34 cellular contexts compared by ENCODE assay signal in genomic region chr19:5425260-5425659, GRCh38. TPM values are rescaled to one million over a fixed set of nuclear protein-coding genes. Genes with fewer than 3 reads are reported as not detected.
"Had no signal": no experiment of that assay in that cellular context is flagged by ENCODE, and none has a peak within 500 bp of the region (broad histone marks: within the 10 kb centered on the region; RNA-seq: fewer than 3 reads in every experiment).

No MANE protein-coding gene starts in this region.

- H3K27me3 ChIP-seq: body of pancreas had no signal

- FAIRE-seq: colon had no signal

- H3K27ac Mint-ChIP-seq: activated CD4-positive, alpha-beta memory T cell treated with anti-CD3 and anti-CD28 coated beads, Interleukin-2, amount 10 ng/mL, durations not matched to agents 7 days and 5 days; activated CD4-positive, alpha-beta T cell treated with anti-CD3 and anti-CD28 coated beads for 36 hours; activated CD4-positive, alpha-beta T cell treated with anti-CD3 and anti-CD28 coated beads, Interleukin-2, amount 10 ng/mL, durations not matched to agents 24 days and 14 days; activated naive CD4-positive, alpha-beta T cell treated with anti-CD3 and anti-CD28 coated beads, Interleukin-2, amount 50 U/mL, for 24 hours; activated naive CD8-positive, alpha-beta T cell treated with anti-CD3 and anti-CD28 coated beads for 36 hours; activated naive CD8-positive, alpha-beta T cell treated with anti-CD3 and anti-CD28 coated beads, Interleukin-2, amount 50 U/mL, for 24 hours; activated T-cell treated with anti-CD3 and anti-CD28 coated beads, Interleukin-2, amount 50 U/mL, for 24 hours; activated T-cell treated with anti-CD3 and anti-CD28 coated beads, Interleukin-2, amount 50 U/mL, for 72 hours; effector memory CD8-positive, alpha-beta T cell had no signal

- H3K4me3 ChIP-seq: adrenal gland, body of pancreas, esophagus muscularis mucosa, gastrocnemius medialis, heart right ventricle had no signal

- H3K27me3 Mint-ChIP-seq: activated CD4-positive, alpha-beta memory T cell treated with anti-CD3 and anti-CD28 coated beads, Interleukin-2, amount 10 ng/mL, durations not matched to agents 7 days and 5 days; activated CD4-positive, alpha-beta T cell treated with anti-CD3 and anti-CD28 coated beads, Interleukin-2, amount 10 ng/mL, durations not matched to agents 24 days and 14 days had no signal

- H3K27ac ChIP-seq: adrenal gland, body of pancreas, esophagus muscularis mucosa, foreskin keratinocyte, gastrocnemius medialis, heart right ventricle had no signal

- ATAC-seq: activated CD4-positive, alpha-beta T cell treated with anti-CD3 and anti-CD28 coated beads for 36 hours; activated naive CD8-positive, alpha-beta T cell treated with anti-CD3 and anti-CD28 coated beads, Interleukin-2, amount 50 U/mL, for 24 hours; activated T-cell treated with anti-CD3 and anti-CD28 coated beads, Interleukin-2, amount 50 U/mL, for 72 hours; body of pancreas; effector memory CD8-positive, alpha-beta T cell; foreskin keratinocyte; gastrocnemius medialis; heart right ventricle had no signal

- H3K9me3 ChIP-seq: adrenal gland, body of pancreas, esophagus muscularis mucosa, gastrocnemius medialis, heart right ventricle had no signal

- DNase-seq: activated CD4-positive, alpha-beta memory T cell treated with anti-CD3 and anti-CD28 coated beads, Interleukin-2, amount 10 ng/mL, durations not matched to agents 7 days and 5 days; activated CD4-positive, alpha-beta T cell treated with anti-CD3 and anti-CD28 coated beads for 36 hours; activated CD4-positive, alpha-beta T cell treated with anti-CD3 and anti-CD28 coated beads, Interleukin-2, amount 10 ng/mL, durations not matched to agents 24 days and 14 days; activated CD4-positive, alpha-beta T cell treated with anti-CD3 and anti-CD28 coated beads, Interleukin-2, amount 50 U/mL, for 4 hours; activated CD4-positive, CD25-positive, alpha-beta regulatory T cell; activated CD4-positive, CD25-positive, alpha-beta regulatory T cell treated with anti-CD3 and anti-CD28 coated beads, Interleukin-2, amount 50 U/mL, for 72 hours; activated CD8-positive, alpha-beta memory T cell treated with anti-CD3 and anti-CD28 coated beads, Interleukin-2, amount 50 U/mL, for 48 hours; activated gamma-delta T cell; activated naive CD4-positive, alpha-beta T cell; activated naive CD8-positive, alpha-beta T cell treated with anti-CD3 and anti-CD28 coated beads for 36 hours; activated naive CD8-positive, alpha-beta T cell treated with anti-CD3 and anti-CD28 coated beads, Interleukin-2, amount 50 U/mL, for 24 hours; activated T-cell treated with anti-CD3 and anti-CD28 coated beads for 4 hours; activated T-cell treated with anti-CD3 and anti-CD28 coated beads, Interleukin-2, amount 50 U/mL, for 24 hours; activated T-cell treated with anti-CD3 and anti-CD28 coated beads, Interleukin-2, amount 50 U/mL, for 72 hours; adrenal gland; amygdala; aorta; body of pancreas; caudate nucleus; cortex of kidney; dermis blood vessel endothelial cell; effector CD4-positive, alpha-beta T cell; effector memory CD8-positive, alpha-beta T cell; erythroblast; foreskin keratinocyte; gastrocnemius medialis; heart right ventricle; T-helper 2 cell had no signal

- H3K4me1 ChIP-seq: adrenal gland, body of pancreas, esophagus muscularis mucosa, foreskin keratinocyte, gastrocnemius medialis, heart right ventricle had no signal

- H3K4me3 Mint-ChIP-seq: activated CD4-positive, alpha-beta memory T cell treated with anti-CD3 and anti-CD28 coated beads, Interleukin-2, amount 10 ng/mL, durations not matched to agents 7 days and 5 days; activated CD4-positive, alpha-beta T cell treated with anti-CD3 and anti-CD28 coated beads for 36 hours; activated CD4-positive, alpha-beta T cell treated with anti-CD3 and anti-CD28 coated beads, Interleukin-2, amount 10 ng/mL, durations not matched to agents 24 days and 14 days; activated naive CD4-positive, alpha-beta T cell treated with anti-CD3 and anti-CD28 coated beads, Interleukin-2, amount 50 U/mL, for 24 hours; activated naive CD8-positive, alpha-beta T cell treated with anti-CD3 and anti-CD28 coated beads for 36 hours; activated naive CD8-positive, alpha-beta T cell treated with anti-CD3 and anti-CD28 coated beads, Interleukin-2, amount 50 U/mL, for 24 hours; activated T-cell treated with anti-CD3 and anti-CD28 coated beads, Interleukin-2, amount 50 U/mL, for 24 hours; activated T-cell treated with anti-CD3 and anti-CD28 coated beads, Interleukin-2, amount 50 U/mL, for 72 hours; effector memory CD8-positive, alpha-beta T cell had no signal

- H3K9me3 Mint-ChIP-seq: activated CD4-positive, alpha-beta memory T cell treated with anti-CD3 and anti-CD28 coated beads, Interleukin-2, amount 10 ng/mL, durations not matched to agents 7 days and 5 days; activated naive CD4-positive, alpha-beta T cell treated with anti-CD3 and anti-CD28 coated beads, Interleukin-2, amount 50 U/mL, for 24 hours; activated naive CD8-positive, alpha-beta T cell treated with anti-CD3 and anti-CD28 coated beads for 36 hours; activated naive CD8-positive, alpha-beta T cell treated with anti-CD3 and anti-CD28 coated beads, Interleukin-2, amount 50 U/mL, for 24 hours; activated T-cell treated with anti-CD3 and anti-CD28 coated beads, Interleukin-2, amount 50 U/mL, for 24 hours had no signal

- H3K36me3 Mint-ChIP-seq: activated naive CD4-positive, alpha-beta T cell treated with anti-CD3 and anti-CD28 coated beads, Interleukin-2, amount 50 U/mL, for 24 hours; activated naive CD8-positive, alpha-beta T cell treated with anti-CD3 and anti-CD28 coated beads for 36 hours had no signal

- H3K4me1 Mint-ChIP-seq: activated CD4-positive, alpha-beta memory T cell treated with anti-CD3 and anti-CD28 coated beads, Interleukin-2, amount 10 ng/mL, durations not matched to agents 7 days and 5 days; activated CD4-positive, alpha-beta T cell treated with anti-CD3 and anti-CD28 coated beads for 36 hours; activated CD4-positive, alpha-beta T cell treated with anti-CD3 and anti-CD28 coated beads, Interleukin-2, amount 10 ng/mL, durations not matched to agents 24 days and 14 days; activated naive CD4-positive, alpha-beta T cell treated with anti-CD3 and anti-CD28 coated beads, Interleukin-2, amount 50 U/mL, for 24 hours; activated naive CD8-positive, alpha-beta T cell treated with anti-CD3 and anti-CD28 coated beads for 36 hours; activated naive CD8-positive, alpha-beta T cell treated with anti-CD3 and anti-CD28 coated beads, Interleukin-2, amount 50 U/mL, for 24 hours had no signal

- H3K36me3 ChIP-seq: adrenal gland, esophagus muscularis mucosa, gastrocnemius medialis, heart right ventricle had no signal

RNA-seq across cellular contexts. Expression of gene ZNRF4, which starts 30.0 kb away (rescaled TPM):
- total RNA-seq: activated CD4-positive, alpha-beta memory T cell treated with anti-CD3 and anti-CD28 coated beads, Interleukin-2, amount 10 ng/mL, durations not matched to agents 7 days and 5 days; activated CD4-positive, alpha-beta T cell treated with anti-CD3 and anti-CD28 coated beads for 36 hours; activated CD4-positive, alpha-beta T cell treated with anti-CD3 and anti-CD28 coated beads, Interleukin-2, amount 10 ng/mL, durations not matched to agents 24 days and 14 days; activated naive CD8-positive, alpha-beta T cell treated with anti-CD3 and anti-CD28 coated beads for 36 hours; activated T-cell treated with anti-CD3 and anti-CD28 coated beads, Interleukin-2, amount 50 U/mL, for 72 hours; adrenal gland; aorta; body of pancreas; chondrocyte; dermis blood vessel endothelial cell; esophagus muscularis mucosa; foreskin keratinocyte; gastrocnemius medialis; glomerular endothelial cell; heart right ventricle; T-helper 1 cell treated with Interleukin-12 subunit alpha and Interleukin-12 subunit beta and Interleukin-4 antibody, amounts not matched to agents 30 ng/mL and 1 ng/mL, for 36 hours had no signal
- polyA plus RNA-seq: adrenal gland, aorta, foreskin keratinocyte, heart right ventricle had no signal
